In genomic region chr19:48271531-48272151, GRCh38 we compare ENCODE assay signal across 7 cellular contexts. TPM values are rescaled to one million over a fixed set of nuclear protein-coding genes. Genes with fewer than 3 reads are reported as not detected.
DNase-seq lines count a peak whose midpoint lies in the region; ATAC-seq lines count a peak whose summit lies in the region.

No MANE protein-coding gene starts in this region.

- CTCF ChIA-PET in activated CD8-positive, alpha-beta memory T cell treated with anti-CD3 and anti-CD28 coated beads, Interleukin-2, amount 10 ng/mL, durations not matched to agents 7 days and 5 days (lab: Charles Lee), result interaction anchor here (1.4 to 3.1 kb wide), 5 partner anchors 10 to 313 kb away, joined by 5 to 19 read pairs (median 5); no protein-coding TSS in a partner anchor

- H3K4me1 Mint-ChIP-seq in activated CD8-positive, alpha-beta memory T cell treated with anti-CD3 and anti-CD28 coated beads, Interleukin-2, amount 10 ng/mL, durations not matched to agents 7 days and 5 days, result peaks cover 11% of the 10 kb centered on the region

- DNase-seq in GF-D8 (lab: John Stamatoyannopoulos, UW) (peak; percentile 69), MG63 (peak; percentile 42), foreskin melanocyte (peak; percentile 58), GDM1 (lab: John Stamatoyannopoulos, UW) (no peak), NK-92 (lab: John Stamatoyannopoulos, UW; ENCODE audit: unreplicated experiment) (no peak)
- peak; percentile 45 for DNase-seq in activated CD8-positive, alpha-beta memory T cell treated with anti-CD3 and anti-CD28 coated beads, Interleukin-2, amount 10 ng/mL, durations not matched to agents 7 days and 5 days

- peak overlapping the region; percentile 72 for H3K4me3 Mint-ChIP-seq in activated CD8-positive, alpha-beta memory T cell treated with anti-CD3 and anti-CD28 coated beads, Interleukin-2, amount 10 ng/mL, durations not matched to agents 7 days and 5 days

- H3K36me3 ChIP-seq in MG63 (no peaks in the 10 kb centered on the region), neuron (ENCODE audit: insufficient read depth, low read length) (no peaks in the 10 kb centered on the region)

- H2AFZ ChIP-seq in neuron (ENCODE audit: low read depth, low read length), result peak overlapping the region; percentile 85

- peak; percentile 51 for ATAC-seq in activated CD8-positive, alpha-beta memory T cell treated with anti-CD3 and anti-CD28 coated beads, Interleukin-2, amount 10 ng/mL, durations not matched to agents 7 days and 5 days

- H3K27me3 ChIP-seq in MG63 (peaks cover 2% of the 10 kb centered on the region; the same call in 1 of the 2 replicates), neuron (ENCODE audit: insufficient read depth, low read length) (no peaks in the 10 kb centered on the region)

- H3K4me1 ChIP-seq in neuron (ENCODE audit: insufficient read depth, low read length), result no peaks in the 10 kb centered on the region

- peaks cover 30% of the 10 kb centered on the region for H3K27me3 Mint-ChIP-seq in activated CD8-positive, alpha-beta memory T cell treated with anti-CD3 and anti-CD28 coated beads, Interleukin-2, amount 10 ng/mL, durations not matched to agents 7 days and 5 days

- H3K4me3 ChIP-seq in MG63 (peak overlapping the region; percentile 40), neuron (ENCODE audit: low read length) (peak overlapping the region; percentile 78)

- H3K27ac Mint-ChIP-seq in activated CD8-positive, alpha-beta memory T cell treated with anti-CD3 and anti-CD28 coated beads, Interleukin-2, amount 10 ng/mL, durations not matched to agents 7 days and 5 days, result no peak overlapping the region

- H3K36me3 Mint-ChIP-seq in activated CD8-positive, alpha-beta memory T cell treated with anti-CD3 and anti-CD28 coated beads, Interleukin-2, amount 10 ng/mL, durations not matched to agents 7 days and 5 days, result no peaks in the 10 kb centered on the region

- H3K9me3 ChIP-seq in MG63, result peaks cover 16% of the 10 kb centered on the region
- no peaks in the 10 kb centered on the region for H3K9me3 ChIP-seq in neuron (ENCODE audit: low read length)

- H3K9me3 Mint-ChIP-seq in activated CD8-positive, alpha-beta memory T cell treated with anti-CD3 and anti-CD28 coated beads, Interleukin-2, amount 10 ng/mL, durations not matched to agents 7 days and 5 days (ENCODE audit: low read depth), result no peaks in the 10 kb centered on the region

RNA-seq across cellular contexts. Expression of gene ZNF114, which starts 1.8 kb away (rescaled TPM):
- total RNA-seq in MG63 (2014; rRNA removed; shearing (Covaris generic); ENCODE audit: low replicate concordance), result not detected in 2 replicates
- under 1 TPM; 0.26 to 0.68 TPM for total RNA-seq in activated CD8-positive, alpha-beta memory T cell treated with anti-CD3 and anti-CD28 coated beads, Interleukin-2, amount 10 ng/mL, durations not matched to agents 7 days and 5 days

RNA-seq across cellular contexts. Expression of gene CARD8, which starts 15.9 kb away (rescaled TPM):
- total RNA-seq in MG63 (2014; rRNA removed; shearing (Covaris generic); ENCODE audit: low replicate concordance), result 8.3 and 17.5 TPM in 2 replicates
- 100 to 1,000 TPM; 182 to 219 TPM for total RNA-seq in activated CD8-positive, alpha-beta memory T cell treated with anti-CD3 and anti-CD28 coated beads, Interleukin-2, amount 10 ng/mL, durations not matched to agents 7 days and 5 days

RNA-seq across cellular contexts. Expression of gene EMP3, which starts 53.7 kb away (rescaled TPM):
- 149 and 258 TPM in 2 replicates for total RNA-seq in MG63 (2014; rRNA removed; shearing (Covaris generic); ENCODE audit: low replicate concordance)
- 100 to 1,000 TPM; 291 to 294 TPM for total RNA-seq in activated CD8-positive, alpha-beta memory T cell treated with anti-CD3 and anti-CD28 coated beads, Interleukin-2, amount 10 ng/mL, durations not matched to agents 7 days and 5 days

Comparison
In these comparisons a context has a peak if more than half of its experiments do, and no peak if none do; other contexts are left out.
1. DNase-seq: peak in GF-D8 (single experiment), MG63 (single experiment), activated CD8-positive, alpha-beta memory T cell treated with anti-CD3 and anti-CD28 coated beads, Interleukin-2, amount 10 ng/mL, durations not matched to agents 7 days and 5 days (single experiment) and foreskin melanocyte (single experiment); none in GDM1 (single experiment) and NK-92 (single experiment).